Comparison of ENCODE assay signal across 1 cellular context in the genomic region with DNA sequence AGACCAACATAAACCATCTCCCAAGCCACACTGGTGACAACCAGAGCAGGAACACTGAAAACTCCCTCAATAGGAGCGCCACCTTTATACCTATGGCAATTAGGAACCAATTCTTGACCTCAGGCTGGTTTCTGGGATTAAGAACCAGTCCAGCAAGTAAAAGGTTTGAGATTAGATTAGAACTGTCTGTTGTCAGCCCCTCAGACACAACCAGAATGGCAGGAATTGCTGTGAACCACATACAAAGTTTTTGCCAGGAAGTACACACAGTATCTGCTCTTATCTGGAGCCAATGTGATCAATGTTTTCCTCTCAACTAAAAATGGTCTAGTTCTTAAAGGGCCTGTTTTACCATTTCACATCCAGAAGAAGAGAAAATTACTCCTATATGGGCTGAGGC.
TF ChIP-seq lines count a peak whose summit lies in the region.

No MANE protein-coding gene starts in this region.

TF ChIP-seq in IMR-90, 13 proteins besides CTCF, POLR2A, EP300 and RAD21:
- TF ChIP-seq MAZ (IDR thresholded peaks at IDR 0.05; ENCODE audit: borderline replicate concordance, low read depth, low read length), result no peak
- TF ChIP-seq SMC3 (IDR thresholded peaks at IDR 0.05; ENCODE audit: low read depth, low read length), result no peak
- TF ChIP-seq USF2 (IDR thresholded peaks at IDR 0.05; ENCODE audit: low read depth, low read length), result no peak
- no peak for TF ChIP-seq RFX5 (IDR thresholded peaks at IDR 0.05; ENCODE audit: low read depth, low read length)
- TF ChIP-seq FOS (IDR thresholded peaks at IDR 0.05; ENCODE audit: low read depth, low read length), result no peak
- TF ChIP-seq NFE2L2 (IDR thresholded peaks at IDR 0.05; ENCODE audit: low read depth, low read length), result no peak
- no peak for TF ChIP-seq ELK1 (IDR thresholded peaks at IDR 0.05; ENCODE audit: borderline replicate concordance, low read depth, low read length)
- no peak for TF ChIP-seq MXI1 (IDR thresholded peaks at IDR 0.05; ENCODE audit: borderline replicate concordance, low read depth, low read length)
- TF ChIP-seq MAFK (IDR thresholded peaks at IDR 0.05; ENCODE audit: low read depth, low read length), result no peak
- no peak for TF ChIP-seq CEBPB (IDR thresholded peaks at IDR 0.05; ENCODE audit: low read depth, low read length)
- TF ChIP-seq RCOR1 (IDR thresholded peaks at IDR 0.05; ENCODE audit: insufficient replicate concordance, low read length), result no peak
- no peak for TF ChIP-seq CHD1 (IDR thresholded peaks at IDR 0.05; ENCODE audit: low read depth, low read length)
- TF ChIP-seq BHLHE40 (IDR thresholded peaks at IDR 0.05; ENCODE audit: low read depth, low read length), result no peak
